Comparison of ENCODE assay signal across 28 cellular contexts in genomic region chr2:188032786-188033185, GRCh38.
"Had no signal": no experiment of that assay in that cellular context is flagged by ENCODE, and none has a peak within 500 bp of the region (broad histone marks: within the 10 kb centered on the region; RNA-seq: fewer than 3 reads in every experiment).

No MANE protein-coding gene starts in this region.

- H3K36me3 ChIP-seq: heart left ventricle, right lobe of liver, transverse colon, WERI-Rb-1 had no signal

- H3K36me3 Mint-ChIP-seq: activated CD4-positive, alpha-beta memory T cell treated with anti-CD3 and anti-CD28 coated beads for 36 hours; immature natural killer cell; mesothelial cell of epicardium; naive thymus-derived CD4-positive, alpha-beta T cell had no signal

- H3K27me3 ChIP-seq: foreskin keratinocyte, right lobe of liver, testis, transverse colon had no signal

- DNase-seq: activated CD4-positive, alpha-beta memory T cell treated with anti-CD3 and anti-CD28 coated beads for 36 hours; activated CD4-positive, alpha-beta T cell treated with anti-CD3 and anti-CD28 coated beads, Interleukin-2, amount 10 ng/mL, durations not matched to agents 24 days and 14 days; activated CD4-positive, CD25-positive, alpha-beta regulatory T cell treated with anti-CD3 and anti-CD28 coated beads, Interleukin-2, amount 50 U/mL, for 72 hours; activated CD8-positive, alpha-beta memory T cell treated with anti-CD3 and anti-CD28 coated beads, Interleukin-2, amount 50 U/mL, for 4 hours; activated gamma-delta T cell; activated naive CD4-positive, alpha-beta T cell treated with anti-CD3 and anti-CD28 coated beads, Interleukin-2, amount 50 U/mL, for 16 hours; activated T-cell treated with anti-CD3 and anti-CD28 coated beads, Interleukin-2, amount 50 U/mL, for 1 hour; amygdala; central memory CD4-positive, alpha-beta T cell; foreskin keratinocyte; heart left ventricle; hypothalamus; immature natural killer cell; kidney; left colon; mammary epithelial cell; naive thymus-derived CD4-positive, alpha-beta T cell; right lobe of liver; stimulated activated CD4-positive, alpha-beta T cell treated with anti-CD3 and anti-CD28 coated beads, Interleukin-2, amount 100 ng/mL, for 48 hours; stimulated activated naive CD8-positive, alpha-beta T cell treated with anti-CD3 and anti-CD28 coated beads, Interleukin-15, Interleukin-2, amounts not matched to agents 100 U/mL and 50 U/mL, for 24 hours; T-helper 9 cell; testis; transverse colon; WERI-Rb-1 had no signal

- H3K27me3 Mint-ChIP-seq: activated CD4-positive, alpha-beta memory T cell treated with anti-CD3 and anti-CD28 coated beads for 36 hours; activated CD4-positive, alpha-beta T cell treated with anti-CD3 and anti-CD28 coated beads, Interleukin-2, amount 10 ng/mL, durations not matched to agents 24 days and 14 days had no signal

- H3K4me3 ChIP-seq: heart left ventricle, right lobe of liver, testis, transverse colon had no signal

- H3K9me3 ChIP-seq: heart left ventricle, right lobe of liver, testis, transverse colon had no signal

- H3K4me1 ChIP-seq: foreskin keratinocyte, heart left ventricle, right lobe of liver, testis, transverse colon had no signal

- FAIRE-seq: kidney, urothelium cell line had no signal

- H3K4me3 Mint-ChIP-seq: activated CD4-positive, alpha-beta memory T cell treated with anti-CD3 and anti-CD28 coated beads for 36 hours; activated CD4-positive, alpha-beta T cell treated with anti-CD3 and anti-CD28 coated beads, Interleukin-2, amount 10 ng/mL, durations not matched to agents 24 days and 14 days; activated T-helper 1 cell treated with anti-CD3 and anti-CD28 coated beads, Interleukin-12 subunit alpha, Interleukin-12 subunit beta, Interleukin-2, Interleukin-4 antibody, amounts not matched to agents 30 ng/mL and 10 ng/mL and 1 ng/mL, durations not matched to agents 14 hours and 24 hours and 36 hours; immature natural killer cell; mesothelial cell of epicardium; naive thymus-derived CD4-positive, alpha-beta T cell; T-helper 1 cell treated with Interleukin-12 subunit alpha and Interleukin-12 subunit beta and Interleukin-4 antibody, amounts not matched to agents 30 μg/mL and 1 μg/mL, for 36 hours had no signal

- H3K27ac Mint-ChIP-seq: activated CD4-positive, alpha-beta memory T cell treated with anti-CD3 and anti-CD28 coated beads for 36 hours; activated CD4-positive, alpha-beta T cell treated with anti-CD3 and anti-CD28 coated beads, Interleukin-2, amount 10 ng/mL, durations not matched to agents 24 days and 14 days; activated T-helper 1 cell treated with anti-CD3 and anti-CD28 coated beads, Interleukin-12 subunit alpha, Interleukin-12 subunit beta, Interleukin-2, Interleukin-4 antibody, amounts not matched to agents 30 ng/mL and 10 ng/mL and 1 ng/mL, durations not matched to agents 14 hours and 24 hours and 36 hours; immature natural killer cell; mesothelial cell of epicardium; T-helper 1 cell treated with Interleukin-12 subunit alpha and Interleukin-12 subunit beta and Interleukin-4 antibody, amounts not matched to agents 30 μg/mL and 1 μg/mL, for 36 hours had no signal

- H3K9me3 Mint-ChIP-seq: activated CD4-positive, alpha-beta memory T cell treated with anti-CD3 and anti-CD28 coated beads for 36 hours; activated CD4-positive, alpha-beta T cell treated with anti-CD3 and anti-CD28 coated beads, Interleukin-2, amount 10 ng/mL, durations not matched to agents 24 days and 14 days; activated T-helper 1 cell treated with anti-CD3 and anti-CD28 coated beads, Interleukin-12 subunit alpha, Interleukin-12 subunit beta, Interleukin-2, Interleukin-4 antibody, amounts not matched to agents 30 ng/mL and 10 ng/mL and 1 ng/mL, durations not matched to agents 14 hours and 24 hours and 36 hours; T-helper 1 cell treated with Interleukin-12 subunit alpha and Interleukin-12 subunit beta and Interleukin-4 antibody, amounts not matched to agents 30 μg/mL and 1 μg/mL, for 36 hours had no signal

- H3K27ac ChIP-seq: foreskin keratinocyte, heart left ventricle, right lobe of liver, testis, transverse colon, WERI-Rb-1 had no signal

- H3K4me1 Mint-ChIP-seq: activated CD4-positive, alpha-beta T cell treated with anti-CD3 and anti-CD28 coated beads, Interleukin-2, amount 10 ng/mL, durations not matched to agents 24 days and 14 days; immature natural killer cell; naive thymus-derived CD4-positive, alpha-beta T cell had no signal
